17 cellular contexts compared by ENCODE assay signal in genomic region chr6:13362432-13362831, GRCh38. TPM values are rescaled to one million over a fixed set of nuclear protein-coding genes. Genes with fewer than 3 reads are reported as not detected.
DNase-seq lines count a peak whose midpoint lies in the region; ATAC-seq lines count a peak whose summit lies in the region.
"Had no signal": no experiment of that assay in that cellular context is flagged by ENCODE, and none has a peak within 500 bp of the region (broad histone marks: within the 10 kb centered on the region; RNA-seq: fewer than 3 reads in every experiment).

No MANE protein-coding gene starts in this region.

- WGBS in aorta, 2 donors: 81 to 82% methylated on average over 5 of the region's 5 CpGs

- DNase-seq in ELR (ENCODE audit: low read depth) (peak; percentile 6), amniotic epithelial cell (ENCODE audit: low read depth) (peak; percentile 74), left cardiac atrium (no peak), renal cortical epithelial cell (ENCODE audit: low read depth) (peak; percentile 99), aorta (no peak), NCI-H510A (lab: John Stamatoyannopoulos, UW) (no peak), NCI-H510A treated with DMSO at 0.1 percent for 48 hours (lab: John Stamatoyannopoulos, UW) (no peak)
- DNase-seq: activated CD4-positive, alpha-beta T cell treated with anti-CD3 and anti-CD28 coated beads for 48 hours; activated naive CD8-positive, alpha-beta T cell treated with anti-CD3 and anti-CD28 coated beads, Interleukin-2, amount 50 U/mL, for 24 hours; caudate nucleus; heart right ventricle; Karpas-422; NCI-H1092 treated with DMSO at 0.1 percent for 48 hours; NCI-H2081 treated with DMSO at 0.1 percent for 48 hours had no signal

- ATAC-seq in left cardiac atrium (peak; percentile 5 to 38), aorta (ENCODE audit: low FRiP score) (no peak)
- ATAC-seq: activated naive CD8-positive, alpha-beta T cell treated with anti-CD3 and anti-CD28 coated beads, Interleukin-2, amount 50 U/mL, for 24 hours; esophagus mucosa; stimulated activated effector memory CD8-positive, alpha-beta T cell treated with anti-CD3 and anti-CD28 coated beads, Interleukin-12 subunit alpha, Interleukin-12 subunit beta, amount 100 ng/mL, for 72 hours had no signal

- intact Hi-C loops in left cardiac atrium (cut with DNase I) (no loop called here), aorta (cut with DNase I) (loop anchor here in 1 of 2 donors (10.0 kb wide), 1 partner anchor 72 kb away; no protein-coding TSS in a partner anchor)

- no peaks in the 10 kb centered on the region for H3K27me3 ChIP-seq in aorta (ENCODE audit: control insufficient read depth in 1 of 2, insufficient read depth in 2 of 2, low read length in 1 of 2)
- H3K27me3 ChIP-seq: heart right ventricle, neutrophil had no signal

- no peak overlapping the region for H3K27ac ChIP-seq in aorta (ENCODE audit: low read depth in 1 of 2, low read length in 2 of 2)
- H3K27ac ChIP-seq: neutrophil had no signal

- no peaks in the 10 kb centered on the region for H3K9me3 ChIP-seq in aorta (ENCODE audit: control insufficient read depth, low read length)
- H3K9me3 ChIP-seq: heart right ventricle, neutrophil had no signal

- H3K4me1 ChIP-seq in aorta (ENCODE audit: control insufficient read depth in 1 of 2, insufficient read depth in 2 of 2, low read length in 2 of 2): no peaks in the 10 kb centered on the region

- H3K4me3 ChIP-seq in aorta (ENCODE audit: low read length in 2 of 2): no peak overlapping the region
- H3K4me3 ChIP-seq: heart right ventricle had no signal

- H3K36me3 ChIP-seq in aorta (ENCODE audit: control insufficient read depth in 1 of 2, insufficient read depth in 2 of 2, low read length in 1 of 2): peaks cover 0 to 4% of the 10 kb centered on the region in 2 donors

RNA-seq across cellular contexts. Expression of gene TBC1D7, which starts 34.1 kb away (rescaled TPM):
- total RNA-seq in left cardiac atrium (10 to 100 TPM; 21.6 to 36.3 TPM), renal cortical epithelial cell (18.2 and 18.4 TPM in 2 replicates), aorta (10 to 100 TPM in 1 of 2 donors, 1 to 10 TPM in 1; 9.9 to 11.6 TPM)
- polyA plus RNA-seq in aorta: 1 to 10 TPM; 6.0 to 8.8 TPM

Comparison
In these comparisons a context has a peak if more than half of its experiments do, and no peak if none do; other contexts are left out.
1. DNase-seq: peak in ELR (single experiment), amniotic epithelial cell (single experiment) and renal cortical epithelial cell (single experiment); none in left cardiac atrium (single experiment), aorta (0 of 2), NCI-H510A (single experiment) and NCI-H510A treated with DMSO at 0.1 percent for 48 hours (single experiment).